Comparison of ENCODE assay signal across 3 cellular contexts in the genomic region with DNA sequence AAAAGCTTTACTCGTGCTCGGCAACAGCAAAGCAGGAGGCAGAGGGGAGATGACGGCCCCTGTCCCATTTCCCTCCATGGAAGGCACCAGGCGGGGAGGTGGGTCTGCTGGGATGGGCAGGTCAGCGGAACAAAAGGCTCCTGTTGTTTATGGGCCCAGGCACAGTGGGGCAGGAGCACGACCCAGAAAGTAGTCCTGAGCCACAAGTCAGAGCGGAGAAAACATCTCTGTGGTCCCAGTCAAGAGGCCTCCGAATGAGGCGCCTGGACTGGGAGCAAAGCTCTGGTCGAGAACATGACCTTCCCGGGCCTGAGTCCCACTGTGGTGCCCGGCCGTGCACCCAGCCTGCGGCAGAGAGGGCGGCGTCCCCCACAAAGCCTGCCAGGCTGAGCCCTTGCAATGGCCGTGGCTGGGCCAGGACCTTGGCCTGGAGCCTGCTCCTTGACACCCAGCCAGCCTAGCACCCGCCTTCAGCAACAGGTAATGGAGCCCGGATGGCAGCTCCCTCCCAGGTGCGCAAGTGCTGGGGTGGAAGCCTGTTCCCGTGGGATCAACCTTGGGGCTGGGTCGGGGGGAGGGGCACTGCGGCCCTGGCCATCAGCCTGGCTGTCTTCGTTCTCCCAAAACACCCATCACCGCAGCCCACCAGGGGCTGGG.
TF ChIP-seq lines count a peak whose summit lies in the region.

No MANE protein-coding gene starts in this region.

TF ChIP-seq in HCT116, 20 proteins besides CTCF, POLR2A, EP300 and RAD21:
- no peak for TF ChIP-seq EZH2phosphoT487 (IDR thresholded peaks at IDR 0.05; ENCODE audit: borderline replicate concordance)
- TF ChIP-seq POLR2AphosphoS5 (IDR thresholded peaks at IDR 0.05; ENCODE audit: low read depth, low read length) = no peak
- TF ChIP-seq ATF3 (IDR thresholded peaks at IDR 0.05) = no peak
- no peak for TF ChIP-seq ZNF274 (IDR thresholded peaks at IDR 0.05; ENCODE audit: low read depth, low read length)
- no peak for TF ChIP-seq CBX3 (IDR thresholded peaks at IDR 0.05; ENCODE audit: low read depth)
- TF ChIP-seq EGR1 (IDR thresholded peaks at IDR 0.05; ENCODE audit: low read depth) = no peak
- no peak for TF ChIP-seq SIN3A (IDR thresholded peaks at IDR 0.05; ENCODE audit: low read depth)

TF ChIP-seq in K562, 482 proteins besides CTCF, POLR2A, EP300 and RAD21:
- TF ChIP-seq RBFOX2 (IDR thresholded peaks at IDR 0.05; ENCODE audit: low read depth, low read length) = peak; percentile 17; the same call in 1 of the 2 replicates
- TF ChIP-seq ARNT (IDR thresholded peaks at IDR 0.05) = no peak

TF ChIP-seq in HEK293T, 16 proteins besides CTCF, POLR2A, EP300 and RAD21:
- no peak for TF ChIP-seq FOXA1 (IDR thresholded peaks at IDR 0.05)
- TF ChIP-seq BHLHE40 (IDR thresholded peaks at IDR 0.05; ENCODE audit: borderline replicate concordance) = no peak
- TF ChIP-seq TARDBP (IDR thresholded peaks at IDR 0.05) = no peak
- no peak for TF ChIP-seq HDGF (IDR thresholded peaks at IDR 0.05; ENCODE audit: borderline replicate concordance)
- no peak for TF ChIP-seq SUZ12 (IDR thresholded peaks at IDR 0.05)
- no peak for TF ChIP-seq ELF4 (IDR thresholded peaks at IDR 0.05)
- no peak for TF ChIP-seq ZNF384 (IDR thresholded peaks at IDR 0.05)
- no peak for TF ChIP-seq CTBP1 (IDR thresholded peaks at IDR 0.05; ENCODE audit: borderline replicate concordance)
- no peak for TF ChIP-seq L3MBTL2 (conservative IDR thresholded peaks at IDR 0.05)
- no peak for TF ChIP-seq ARNT (IDR thresholded peaks at IDR 0.05)
- no peak for TF ChIP-seq SP1 (IDR thresholded peaks at IDR 0.05)
- TF ChIP-seq FOXM1 (IDR thresholded peaks at IDR 0.05; ENCODE audit: borderline replicate concordance) = no peak
- no peak for TF ChIP-seq LEF1 (IDR thresholded peaks at IDR 0.05; ENCODE audit: borderline replicate concordance)
- TF ChIP-seq PKNOX1 (IDR thresholded peaks at IDR 0.05) = no peak
- no peak for TF ChIP-seq NFRKB (IDR thresholded peaks at IDR 0.05)
- no peak for TF ChIP-seq FOXK2 (IDR thresholded peaks at IDR 0.05)
